17 cellular contexts compared by ENCODE assay signal in the genomic region with DNA sequence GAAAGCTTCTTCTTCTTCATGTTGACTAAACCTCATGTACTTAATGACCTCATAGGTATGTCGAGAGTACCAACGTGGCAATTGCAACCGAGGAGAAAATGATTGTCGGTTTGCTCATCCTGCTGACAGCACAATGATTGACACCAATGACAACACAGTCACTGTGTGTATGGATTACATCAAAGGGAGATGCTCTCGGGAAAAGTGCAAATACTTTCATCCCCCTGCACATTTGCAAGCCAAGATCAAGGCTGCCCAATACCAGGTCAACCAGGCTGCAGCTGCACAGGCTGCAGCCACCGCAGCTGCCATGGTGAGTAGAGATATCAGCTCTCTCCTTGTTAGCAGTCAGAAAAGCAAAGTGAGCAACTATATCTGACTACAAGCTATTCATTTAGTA.
DNase-seq lines count a peak whose midpoint lies in the region; ATAC-seq and TF ChIP-seq lines count a peak whose summit lies in the region.
"Had no signal": no experiment of that assay in that cellular context is flagged by ENCODE, and none has a peak within 500 bp of the region (broad histone marks: within the 10 kb centered on the region; RNA-seq: fewer than 3 reads in every experiment).

No MANE protein-coding gene starts in this region.

- H3K27me3 ChIP-seq in A673 (replicated peaks; ENCODE audit: insufficient read depth, low read depth, low read length, poor library complexity): no peaks in the 10 kb centered on the region
- H3K27me3 ChIP-seq: cardiac muscle cell had no signal

- ATAC-seq in left ventricle myocardium superior: peak; percentile 48
- ATAC-seq in stimulated activated effector memory CD8-positive, alpha-beta T cell treated with anti-CD3 and anti-CD28 coated beads, Interleukin-12 subunit alpha, Interleukin-12 subunit beta, amount 100 ng/mL, for 72 hours: peak; percentile 70

- intact Hi-C loops in activated CD4-positive, alpha-beta memory T cell treated with anti-CD3 and anti-CD28 coated beads for 36 hours (cut with micrococcal nuclease): loop anchor here (2.0 kb wide), 1 partner anchor 176 kb away; the partner anchor contains the start of gene MBNL1
- intact Hi-C loops in activated T-helper 1 cell treated with anti-CD3 and anti-CD28 coated beads, Interleukin-12 subunit alpha, Interleukin-12 subunit beta, Interleukin-2, Interleukin-4 antibody, amounts not matched to agents 30 ng/mL and 10 ng/mL and 1 ng/mL, durations not matched to agents 14 hours and 24 hours and 36 hours (cut with micrococcal nuclease): no loop called here
- intact Hi-C loops in left ventricle myocardium superior (cut with micrococcal nuclease): loop anchor here (10.0 kb wide), 2 partner anchors 220 to 260 kb away; no protein-coding TSS in a partner anchor
- intact Hi-C loops in A673 (cut with micrococcal nuclease; ENCODE audit: unreplicated experiment): loop anchor here (2.0 to 10.0 kb wide), 2 partner anchors 372 to 530 kb away; no protein-coding TSS in a partner anchor

- H3K9me3 ChIP-seq in A673 (ENCODE audit: low read depth, low read length, poor library complexity, severe bottlenecking): no peaks in the 10 kb centered on the region

- H3K27ac Mint-ChIP-seq in activated CD4-positive, alpha-beta memory T cell treated with anti-CD3 and anti-CD28 coated beads for 36 hours: peak overlapping the region; percentile 13
- H3K27ac Mint-ChIP-seq in activated CD4-positive, alpha-beta memory T cell treated with anti-CD3 and anti-CD28 coated beads, Interleukin-2, amount 10 ng/mL, durations not matched to agents 7 days and 5 days: no peak overlapping the region
- peak overlapping the region; percentile 3 for H3K27ac Mint-ChIP-seq in activated T-helper 1 cell treated with anti-CD3 and anti-CD28 coated beads, Interleukin-12 subunit alpha, Interleukin-12 subunit beta, Interleukin-2, Interleukin-4 antibody, amounts not matched to agents 30 ng/mL and 10 ng/mL and 1 ng/mL, durations not matched to agents 14 hours and 24 hours and 36 hours
- H3K27ac Mint-ChIP-seq in stimulated activated effector memory CD8-positive, alpha-beta T cell treated with anti-CD3 and anti-CD28 coated beads, Interleukin-12 subunit alpha, Interleukin-12 subunit beta, amount 100 ng/mL, for 72 hours: peak overlapping the region; percentile 9
- H3K27ac Mint-ChIP-seq: type B pancreatic cell had no signal

- CTCF ChIA-PET in activated CD4-positive, alpha-beta memory T cell treated with anti-CD3 and anti-CD28 coated beads for 36 hours (lab: Charles Lee): interaction anchor here (0.8 to 5.2 kb wide), 8 partner anchors 9 to 374 kb away, joined by 3 to 32 read pairs (median 8); no protein-coding TSS in a partner anchor
- CTCF ChIA-PET in activated CD4-positive, alpha-beta memory T cell treated with anti-CD3 and anti-CD28 coated beads, Interleukin-2, amount 10 ng/mL, durations not matched to agents 7 days and 5 days (lab: Charles Lee): interaction anchor here (3.8 kb wide), 1 partner anchor 373 kb away, joined by 20 read pairs; no protein-coding TSS in a partner anchor
- CTCF ChIA-PET in A673 (lab: Charles Lee): no interaction called here

- peaks cover 57% of the 10 kb centered on the region for H3K4me1 Mint-ChIP-seq in activated CD4-positive, alpha-beta memory T cell treated with anti-CD3 and anti-CD28 coated beads for 36 hours (ENCODE audit: low read depth)
- H3K4me1 Mint-ChIP-seq in activated CD4-positive, alpha-beta memory T cell treated with anti-CD3 and anti-CD28 coated beads, Interleukin-2, amount 10 ng/mL, durations not matched to agents 7 days and 5 days: peaks cover 47% of the 10 kb centered on the region
- H3K4me1 Mint-ChIP-seq in activated T-helper 1 cell treated with anti-CD3 and anti-CD28 coated beads, Interleukin-12 subunit alpha, Interleukin-12 subunit beta, Interleukin-2, Interleukin-4 antibody, amounts not matched to agents 30 ng/mL and 10 ng/mL and 1 ng/mL, durations not matched to agents 14 hours and 24 hours and 36 hours (ENCODE audit: low read depth): peaks cover 54% of the 10 kb centered on the region
- H3K4me1 Mint-ChIP-seq in stimulated activated effector memory CD8-positive, alpha-beta T cell treated with anti-CD3 and anti-CD28 coated beads, Interleukin-12 subunit alpha, Interleukin-12 subunit beta, amount 100 ng/mL, for 72 hours: peaks cover 49% of the 10 kb centered on the region

- DNase-seq in activated CD4-positive, alpha-beta memory T cell treated with anti-CD3 and anti-CD28 coated beads for 36 hours: peak; percentile 29
- no peak for DNase-seq in activated CD4-positive, alpha-beta memory T cell treated with anti-CD3 and anti-CD28 coated beads, Interleukin-2, amount 10 ng/mL, durations not matched to agents 7 days and 5 days
- DNase-seq in activated T-helper 1 cell treated with anti-CD3 and anti-CD28 coated beads, Interleukin-12 subunit alpha, Interleukin-12 subunit beta, Interleukin-2, Interleukin-4 antibody, amounts not matched to agents 30 ng/mL and 10 ng/mL and 1 ng/mL, durations not matched to agents 14 hours and 24 hours and 36 hours (ENCODE audit: low spot score): no peak
- DNase-seq in left ventricle myocardium superior (no peak), A673 (ENCODE audit: low spot score) (no peak), GDM1 (lab: John Stamatoyannopoulos, UW) (no peak), KG1 (lab: John Stamatoyannopoulos, UW) (no peak)
- no peak for DNase-seq in stimulated activated effector memory CD8-positive, alpha-beta T cell treated with anti-CD3 and anti-CD28 coated beads, Interleukin-12 subunit alpha, Interleukin-12 subunit beta, amount 100 ng/mL, for 72 hours (ENCODE audit: low spot score in 2 of 2)
- DNase-seq: activated CD4-positive, alpha-beta T cell treated with anti-CD3 and anti-CD28 coated beads for 1 hour; activated effector memory CD4-positive, alpha-beta T cell treated with anti-CD3 and anti-CD28 coated beads, Interleukin-2, amount 50 U/mL, for 16 hours; midbrain; MM.1S; NCI-H2081 treated with DMSO at 0.1 percent for 48 hours; NCI-H774; RPMI8226 had no signal

- no peak overlapping the region for H3K27ac ChIP-seq in A673 (ENCODE audit: low read depth, low read length, poor library complexity, severe bottlenecking)
- H3K27ac ChIP-seq: cardiac muscle cell had no signal

- peaks cover 21% of the 10 kb centered on the region for H3K4me1 ChIP-seq in A673 (ENCODE audit: insufficient read depth, low read length, poor library complexity, severe bottlenecking)

- no peak overlapping the region for H3K4me3 Mint-ChIP-seq in activated CD4-positive, alpha-beta memory T cell treated with anti-CD3 and anti-CD28 coated beads for 36 hours
- H3K4me3 Mint-ChIP-seq in activated CD4-positive, alpha-beta memory T cell treated with anti-CD3 and anti-CD28 coated beads, Interleukin-2, amount 10 ng/mL, durations not matched to agents 7 days and 5 days: no peak overlapping the region
- no peak overlapping the region for H3K4me3 Mint-ChIP-seq in activated T-helper 1 cell treated with anti-CD3 and anti-CD28 coated beads, Interleukin-12 subunit alpha, Interleukin-12 subunit beta, Interleukin-2, Interleukin-4 antibody, amounts not matched to agents 30 ng/mL and 10 ng/mL and 1 ng/mL, durations not matched to agents 14 hours and 24 hours and 36 hours
- no peak overlapping the region for H3K4me3 Mint-ChIP-seq in stimulated activated effector memory CD8-positive, alpha-beta T cell treated with anti-CD3 and anti-CD28 coated beads, Interleukin-12 subunit alpha, Interleukin-12 subunit beta, amount 100 ng/mL, for 72 hours
- H3K4me3 Mint-ChIP-seq: type B pancreatic cell had no signal

- no peak for TF ChIP-seq CTCF in A673 (conservative IDR thresholded peaks at IDR 0.05; ENCODE audit: low read depth, low read length)

- no peak overlapping the region for H3K4me3 ChIP-seq in A673 (ENCODE audit: low read depth, low read length, poor library complexity, severe bottlenecking)
- H3K4me3 ChIP-seq: cardiac muscle cell had no signal

- H3K36me3 ChIP-seq in A673 (ENCODE audit: insufficient read depth, low read length, poor library complexity, severe bottlenecking): peaks cover 11% of the 10 kb centered on the region

- H3K36me3 Mint-ChIP-seq in activated CD4-positive, alpha-beta memory T cell treated with anti-CD3 and anti-CD28 coated beads for 36 hours: peaks cover 19% of the 10 kb centered on the region
- H3K36me3 Mint-ChIP-seq in activated CD4-positive, alpha-beta memory T cell treated with anti-CD3 and anti-CD28 coated beads, Interleukin-2, amount 10 ng/mL, durations not matched to agents 7 days and 5 days (ENCODE audit: low read depth): peaks cover 30% of the 10 kb centered on the region
- H3K36me3 Mint-ChIP-seq in activated T-helper 1 cell treated with anti-CD3 and anti-CD28 coated beads, Interleukin-12 subunit alpha, Interleukin-12 subunit beta, Interleukin-2, Interleukin-4 antibody, amounts not matched to agents 30 ng/mL and 10 ng/mL and 1 ng/mL, durations not matched to agents 14 hours and 24 hours and 36 hours (ENCODE audit: low read depth): peaks cover 27% of the 10 kb centered on the region
- peaks cover 77% of the 10 kb centered on the region for H3K36me3 Mint-ChIP-seq in stimulated activated effector memory CD8-positive, alpha-beta T cell treated with anti-CD3 and anti-CD28 coated beads, Interleukin-12 subunit alpha, Interleukin-12 subunit beta, amount 100 ng/mL, for 72 hours

- POLR2A ChIA-PET in activated CD4-positive, alpha-beta memory T cell treated with anti-CD3 and anti-CD28 coated beads for 36 hours (lab: Charles Lee): no interaction called here
- POLR2A ChIA-PET in activated CD4-positive, alpha-beta memory T cell treated with anti-CD3 and anti-CD28 coated beads, Interleukin-2, amount 10 ng/mL, durations not matched to agents 7 days and 5 days (lab: Charles Lee): interaction anchor here (1.6 kb wide), 1 partner anchor 261 kb away, joined by 5 read pairs; no protein-coding TSS in a partner anchor
- POLR2A ChIA-PET in A673 (lab: Charles Lee; ENCODE audit: low non-redundant PET): no interaction called here

- no TSS peak for BruUV-seq in A673 (replicated peaks; lab: Mats Ljungman, UMichigan)

- no peaks in the 10 kb centered on the region for H3K27me3 Mint-ChIP-seq in activated CD4-positive, alpha-beta memory T cell treated with anti-CD3 and anti-CD28 coated beads for 36 hours
- H3K27me3 Mint-ChIP-seq in activated CD4-positive, alpha-beta memory T cell treated with anti-CD3 and anti-CD28 coated beads, Interleukin-2, amount 10 ng/mL, durations not matched to agents 7 days and 5 days: no peaks in the 10 kb centered on the region
- H3K27me3 Mint-ChIP-seq in activated T-helper 1 cell treated with anti-CD3 and anti-CD28 coated beads, Interleukin-12 subunit alpha, Interleukin-12 subunit beta, Interleukin-2, Interleukin-4 antibody, amounts not matched to agents 30 ng/mL and 10 ng/mL and 1 ng/mL, durations not matched to agents 14 hours and 24 hours and 36 hours (ENCODE audit: insufficient read depth): no peaks in the 10 kb centered on the region
- H3K27me3 Mint-ChIP-seq: type B pancreatic cell had no signal

- no peaks in the 10 kb centered on the region for H3K9me3 Mint-ChIP-seq in activated CD4-positive, alpha-beta memory T cell treated with anti-CD3 and anti-CD28 coated beads for 36 hours
- no peaks in the 10 kb centered on the region for H3K9me3 Mint-ChIP-seq in activated CD4-positive, alpha-beta memory T cell treated with anti-CD3 and anti-CD28 coated beads, Interleukin-2, amount 10 ng/mL, durations not matched to agents 7 days and 5 days
- no peaks in the 10 kb centered on the region for H3K9me3 Mint-ChIP-seq in activated T-helper 1 cell treated with anti-CD3 and anti-CD28 coated beads, Interleukin-12 subunit alpha, Interleukin-12 subunit beta, Interleukin-2, Interleukin-4 antibody, amounts not matched to agents 30 ng/mL and 10 ng/mL and 1 ng/mL, durations not matched to agents 14 hours and 24 hours and 36 hours
- no peaks in the 10 kb centered on the region for H3K9me3 Mint-ChIP-seq in stimulated activated effector memory CD8-positive, alpha-beta T cell treated with anti-CD3 and anti-CD28 coated beads, Interleukin-12 subunit alpha, Interleukin-12 subunit beta, amount 100 ng/mL, for 72 hours
- H3K9me3 Mint-ChIP-seq: type B pancreatic cell had no signal
